ENCODE assay signal across 22 cellular contexts in genomic region chr4:41670530-41670929, GRCh38.
DNase-seq lines count a peak whose midpoint lies in the region; ATAC-seq and TF ChIP-seq lines count a peak whose summit lies in the region.
"Had no signal": no experiment of that assay in that cellular context is flagged by ENCODE, and none has a peak within 500 bp of the region (broad histone marks: within the 10 kb centered on the region; RNA-seq: fewer than 3 reads in every experiment).

No MANE protein-coding gene starts in this region.

- TF ChIP-seq CTCF in left ventricle myocardium inferior (IDR thresholded peaks at IDR 0.05; ENCODE audit: borderline replicate concordance) = no peak
- TF ChIP-seq CTCF in right atrium auricular region (IDR thresholded peaks at IDR 0.05) = no peak
- TF ChIP-seq CTCF in upper lobe of right lung (IDR thresholded peaks at IDR 0.05) = no peak

- H3K9me3 ChIP-seq in left ventricle myocardium inferior (replicated peaks) (no peaks in the 10 kb centered on the region), right atrium auricular region (no peaks in the 10 kb centered on the region), upper lobe of right lung (no peaks in the 10 kb centered on the region)
- H3K9me3 ChIP-seq: tibial artery had no signal

- H3K4me1 ChIP-seq in left ventricle myocardium inferior (no peaks in the 10 kb centered on the region), right atrium auricular region (no peaks in the 10 kb centered on the region), upper lobe of right lung (no peaks in the 10 kb centered on the region)
- H3K4me1 ChIP-seq: tibial artery had no signal

- H3K27ac ChIP-seq in left ventricle myocardium inferior (replicated peaks) (no peak overlapping the region), right atrium auricular region (no peak overlapping the region), cingulate gyrus (ENCODE audit: low read depth, low read length) (peak overlapping the region; percentile 43), substantia nigra (ENCODE audit: low read depth, low read length, poor library complexity, severe bottlenecking) (peak overlapping the region; percentile 42), upper lobe of right lung (no peak overlapping the region)
- H3K27ac ChIP-seq: tibial artery had no signal

- H3K27me3 ChIP-seq in left ventricle myocardium inferior (ENCODE audit: low read depth) = no peaks in the 10 kb centered on the region
- no peaks in the 10 kb centered on the region for H3K27me3 ChIP-seq in right atrium auricular region
- no peaks in the 10 kb centered on the region for H3K27me3 ChIP-seq in upper lobe of right lung
- H3K27me3 ChIP-seq: tibial artery had no signal

- intact Hi-C loops in left ventricle myocardium inferior (cut with micrococcal nuclease) = no loop called here
- intact Hi-C loops in upper lobe of right lung (cut with DNase I) = no loop called here

- ATAC-seq in upper lobe of right lung = no peak
- ATAC-seq in GM19397 (IDR thresholded peaks at IDR 0.05; ENCODE audit: unreplicated experiment) = no peak
- ATAC-seq: HCT116; left colon; SK-N-SH treated with all-trans-retinoic acid at 6 μM for 48 hours; stimulated activated naive B cell treated with anti-CD40 and anti-IgM and Interleukin-4, amounts not matched to agents 10 μg/mL and 1 μg/mL and 100 μg/mL, for 72 hours had no signal

- H3K4me3 ChIP-seq in left ventricle myocardium inferior (no peak overlapping the region), right atrium auricular region (no peak overlapping the region), upper lobe of right lung (no peak overlapping the region)
- H3K4me3 ChIP-seq: tibial artery had no signal

- DNase-seq in left ventricle myocardium inferior (peak; percentile 16), right atrium auricular region (ENCODE audit: low spot score) (no peak), NCI-H2029 (lab: John Stamatoyannopoulos, UW) (peak; percentile 86), substantia nigra (lab: John Stamatoyannopoulos, UW) (peak in 29 of 49 donors; percentile 3 to 67 (median 28)), upper lobe of right lung (no peak), activated gamma-delta T cell (lab: John Stamatoyannopoulos, UW) (no peak)
- DNase-seq: activated CD4-positive, alpha-beta memory T cell treated with anti-CD3 and anti-CD28 coated beads for 36 hours; activated CD4-positive, CD25-positive, alpha-beta regulatory T cell; activated naive CD4-positive, alpha-beta T cell treated with Interleukin-2 at 50 U/mL for 16 hours; activated T-cell treated with anti-CD3 and anti-CD28 coated beads for 4 hours; CD4-positive, alpha-beta memory T cell; effector CD8-positive, alpha-beta T cell; Karpas-422; left colon; nephron progenitor cell; stimulated activated CD4-positive, alpha-beta T cell treated with anti-CD3 and anti-CD28 coated beads, Interleukin-1b, Interleukin-23, amount 100 ng/mL, for 48 hours; stimulated activated naive B cell treated with anti-CD40 and anti-IgM and Interleukin-4, amounts not matched to agents 10 μg/mL and 1 μg/mL and 100 μg/mL, for 72 hours; tibial artery had no signal

- H3K36me3 ChIP-seq in left ventricle myocardium inferior = peaks cover 74% of the 10 kb centered on the region
- H3K36me3 ChIP-seq in right atrium auricular region = peaks cover 52% of the 10 kb centered on the region
- H3K36me3 ChIP-seq in upper lobe of right lung = peaks cover 81% of the 10 kb centered on the region

Comparison
In these comparisons a context has a peak if more than half of its experiments do, and no peak if none do; other contexts are left out.
1. DNase-seq: peak in left ventricle myocardium inferior (single experiment), NCI-H2029 (single experiment) and substantia nigra (29 of 49); none in right atrium auricular region (single experiment), upper lobe of right lung (single experiment) and activated gamma-delta T cell (single experiment).
2. H3K27ac ChIP-seq: peak in cingulate gyrus (single experiment) and substantia nigra (single experiment); none in left ventricle myocardium inferior (single experiment), right atrium auricular region (0 of 2) and upper lobe of right lung (single experiment).